ENCODE assay signal across 22 cellular contexts in genomic region chr19:2638417-2638940, GRCh38.
DNase-seq lines count a peak whose midpoint lies in the region; ATAC-seq, FAIRE-seq and TF ChIP-seq lines count a peak whose summit lies in the region.
"Had no signal": no experiment of that assay in that cellular context is flagged by ENCODE, and none has a peak within 500 bp of the region (broad histone marks: within the 10 kb centered on the region; RNA-seq: fewer than 3 reads in every experiment).

No MANE protein-coding gene starts in this region.

- TF ChIP-seq RAD21 in HepG2 (CRISPR knock-in tag; IDR thresholded peaks at IDR 0.05) = no peak

- CTCF ChIA-PET in HepG2 (lab: Yijun Ruan, JAX; ENCODE audit: low intra/inter-chr PET ratio, low total read pairs) = no interaction called here

- H3K4me1 Mint-ChIP-seq in stimulated activated effector memory CD8-positive, alpha-beta T cell treated with anti-CD3 and anti-CD28 coated beads, Interleukin-12 subunit alpha, Interleukin-12 subunit beta, amount 100 ng/mL, for 72 hours = peaks cover 17% of the 10 kb centered on the region

- in situ Hi-C loops in HepG2 (cut with HindIII; ENCODE audit: extremely low pct_ligation_motif_present, low pct_unique_long_range_greater_than_20kb) = no loop called here

- ATAC-seq in HepG2 = no peak
- ATAC-seq in right lobe of liver = no peak
- ATAC-seq in stimulated activated effector memory CD8-positive, alpha-beta T cell treated with anti-CD3 and anti-CD28 coated beads, Interleukin-12 subunit alpha, Interleukin-12 subunit beta, amount 100 ng/mL, for 72 hours = no peak
- ATAC-seq in HG03521 (IDR thresholded peaks at IDR 0.05; ENCODE audit: unreplicated experiment) = no peak
- ATAC-seq: HCT116 had no signal

- WGBS in HepG2 (ENCODE audit: low lambda C conversion rate) = 25% methylated on average over 3 of the region's 3 CpGs
- 54% methylated on average over 2 of the region's 3 CpGs for WGBS in right lobe of liver (ENCODE audit: insufficient coverage, low coverage, low lambda C conversion rate, missing lambda C conversion rate)

- POLR2A ChIA-PET in HepG2 (lab: Yijun Ruan, JAX) = interaction anchor here (1.9 kb wide), 1 partner anchor 162 kb away, joined by 7 read pairs; the partner anchor contains the start of gene GADD45B

- H3K4me3 ChIP-seq in HepG2 (replicated peaks in 1 of 3; ENCODE audit: insufficient read depth in 1 of 3, low read depth in 2 of 3, low read length in 3 of 3) (no peak overlapping the region), right lobe of liver (no peak overlapping the region), endocrine pancreas (ENCODE audit: control insufficient read depth, insufficient read depth, low read length) (no peak overlapping the region)
- H3K4me3 ChIP-seq: Peyer's patch, SJSA1 had no signal

- TF ChIP-seq EP300 in HepG2 (IDR thresholded peaks at IDR 0.05; ENCODE audit: low read depth in 2 of 2, low read length in 2 of 2) (no peak), HepG2 (CRISPR knock-in tag; IDR thresholded peaks at IDR 0.05; ENCODE audit: borderline replicate concordance) (no peak)

- H3K4me3 Mint-ChIP-seq in stimulated activated effector memory CD8-positive, alpha-beta T cell treated with anti-CD3 and anti-CD28 coated beads, Interleukin-12 subunit alpha, Interleukin-12 subunit beta, amount 100 ng/mL, for 72 hours = no peak overlapping the region

- no peak overlapping the region for H2AFZ ChIP-seq in HepG2 (ENCODE audit: low read length)

- no peaks in the 10 kb centered on the region for H3K36me3 ChIP-seq in HepG2 (replicated peaks in 1 of 2; ENCODE audit: control insufficient read depth in 1 of 2, insufficient read depth in 2 of 2, low read length in 2 of 2)
- no peaks in the 10 kb centered on the region for H3K36me3 ChIP-seq in right lobe of liver
- no peaks in the 10 kb centered on the region for H3K36me3 ChIP-seq in endocrine pancreas (ENCODE audit: control insufficient read depth, insufficient read depth, low read length)
- H3K36me3 ChIP-seq: Peyer's patch, SJSA1 had no signal

- BruUV-seq in HepG2 (replicated peaks; lab: Mats Ljungman, UMichigan) = no TSS peak

- H3K9me3 ChIP-seq in HepG2 (ENCODE audit: low read length) (no peaks in the 10 kb centered on the region), right lobe of liver (no peaks in the 10 kb centered on the region), endocrine pancreas (ENCODE audit: control insufficient read depth, low read length) (no peaks in the 10 kb centered on the region)
- H3K9me3 ChIP-seq: Peyer's patch, SJSA1 had no signal

- intact Hi-C loops in HepG2 (cut with micrococcal nuclease; ENCODE audit: unreplicated experiment) (no loop called here), right lobe of liver (cut with DNase I) (no loop called here)

- H3K9ac ChIP-seq in HepG2 (ENCODE audit: insufficient read depth, low read depth, low read length) (no peak overlapping the region), endocrine pancreas (ENCODE audit: control insufficient read depth, insufficient read depth, low read length) (peak overlapping the region; percentile 26)

- peaks cover 82% of the 10 kb centered on the region for H3K4me1 ChIP-seq in HepG2 (ENCODE audit: insufficient read depth, low read length)
- H3K4me1 ChIP-seq in right lobe of liver = peaks cover 0 to 33% (median 12%) of the 10 kb centered on the region in 4 donors
- H3K4me1 ChIP-seq in endocrine pancreas (ENCODE audit: control insufficient read depth, insufficient read depth, low read length) = no peaks in the 10 kb centered on the region

- TF ChIP-seq POLR2A in HepG2 (IDR thresholded peaks at IDR 0.05; ENCODE audit: insufficient read depth in 1 of 2, low read depth in 2 of 2, low read length in 2 of 2) (no peak), right lobe of liver (IDR thresholded peaks at IDR 0.05) (no peak)

- H3K27me3 ChIP-seq in HepG2 (ENCODE audit: control insufficient read depth in 1 of 2, insufficient read depth in 2 of 2, low read length in 2 of 2) = no peaks in the 10 kb centered on the region; a peak in 1 of 5 replicates
- no peaks in the 10 kb centered on the region for H3K27me3 ChIP-seq in right lobe of liver
- no peaks in the 10 kb centered on the region for H3K27me3 ChIP-seq in endocrine pancreas (ENCODE audit: control insufficient read depth, insufficient read depth, low read length)
- H3K27me3 ChIP-seq: Peyer's patch, SJSA1 had no signal

- H4K20me1 ChIP-seq in HepG2 (ENCODE audit: insufficient read depth, low read length) = 0 out of 2 replicates have a peak, but pooled peaks cover 2% of the 10 kb centered on the region

- H3K36me3 Mint-ChIP-seq in stimulated activated effector memory CD8-positive, alpha-beta T cell treated with anti-CD3 and anti-CD28 coated beads, Interleukin-12 subunit alpha, Interleukin-12 subunit beta, amount 100 ng/mL, for 72 hours = no peaks in the 10 kb centered on the region

- H3K4me2 ChIP-seq in HepG2 (ENCODE audit: low read depth, low read length) = peak overlapping the region; percentile 57

- H3K27ac ChIP-seq in HepG2 (ENCODE audit: extremely low read length, insufficient read depth, low read length) (no peak overlapping the region), right lobe of liver (no peak overlapping the region)
- H3K27ac ChIP-seq: SJSA1 had no signal

- H3K79me2 ChIP-seq in HepG2 (ENCODE audit: insufficient read depth, low read length) = no peaks in the 10 kb centered on the region

- no peaks in the 10 kb centered on the region for H3K9me3 Mint-ChIP-seq in stimulated activated effector memory CD8-positive, alpha-beta T cell treated with anti-CD3 and anti-CD28 coated beads, Interleukin-12 subunit alpha, Interleukin-12 subunit beta, amount 100 ng/mL, for 72 hours
- H3K9me3 Mint-ChIP-seq: IgD-negative memory B cell had no signal

- no peak for DNase-seq in HepG2 (ENCODE audit: low spot score)
- no peak for DNase-seq in right lobe of liver
- DNase-seq in stimulated activated effector memory CD8-positive, alpha-beta T cell treated with anti-CD3 and anti-CD28 coated beads, Interleukin-12 subunit alpha, Interleukin-12 subunit beta, amount 100 ng/mL, for 72 hours (ENCODE audit: low spot score in 2 of 2) = no peak
- no peak for DNase-seq in effector CD8-positive, alpha-beta T cell (lab: John Stamatoyannopoulos, UW)
- no peak for DNase-seq in AG08395 (ENCODE audit: low spot score)
- DNase-seq: 8988T; EL; GF-D8; GOT3; Karpas-422; NCI-H1105 treated with DMSO at 0.1 percent for 48 hours; NCI-H2029 treated with DMSO at 0.1 percent for 48 hours; NCI-H345; NCI-H524; NCI-H774; NK-92 treated with Interleukin-12 subunit alpha and Interleukin-12 subunit beta, amount 100 ng/mL, for 24 hours; Peyer's patch had no signal

- TF ChIP-seq CTCF in HepG2 (CRISPR knock-in tag; IDR thresholded peaks at IDR 0.05) = no peak
- TF ChIP-seq CTCF in right lobe of liver (IDR thresholded peaks at IDR 0.05) = no peak

- H3K27ac Mint-ChIP-seq in stimulated activated effector memory CD8-positive, alpha-beta T cell treated with anti-CD3 and anti-CD28 coated beads, Interleukin-12 subunit alpha, Interleukin-12 subunit beta, amount 100 ng/mL, for 72 hours = peak overlapping the region; percentile 50

- no peak for FAIRE-seq in HepG2 (lab: Jason Lieb, UNC)

TF ChIP-seq in HepG2, 621 proteins besides CTCF, POLR2A, EP300 and RAD21 (continues in another document):
- TF ChIP-seq PAX8 (CRISPR knock-in tag; IDR thresholded peaks at IDR 0.05; ENCODE audit: borderline replicate concordance) (no peak), ZBTB7B (CRISPR knock-in tag; IDR thresholded peaks at IDR 0.05) (no peak), ZSCAN25 (CRISPR knock-in tag; IDR thresholded peaks at IDR 0.05) (peak; percentile 63; the same call in 1 of the 2 replicates), HMG20A (CRISPR knock-in tag; IDR thresholded peaks at IDR 0.05; ENCODE audit: borderline replicate concordance) (no peak), ZMAT3 (CRISPR knock-in tag; conservative IDR thresholded peaks at IDR 0.05) (no peak), PCBP2 (optimal IDR thresholded peaks at IDR 0.05; ENCODE audit: low read depth, low read length, poor library complexity, severe bottlenecking) (peak; percentile 83), ERF (CRISPR knock-in tag; IDR thresholded peaks at IDR 0.05) (no peak), HNRNPK (IDR thresholded peaks at IDR 0.05; ENCODE audit: low read depth, low read length, poor library complexity, severe bottlenecking) (peak; percentile 91), ZC3H4 (CRISPR knock-in tag; IDR thresholded peaks at IDR 0.05; ENCODE audit: borderline replicate concordance) (no peak), NR2F2 (IDR thresholded peaks at IDR 0.05; ENCODE audit: borderline replicate concordance, low read depth) (0 out of 2 replicates have a peak, but pooled peaks have one; percentile 2), ZSCAN12 (CRISPR knock-in tag; IDR thresholded peaks at IDR 0.05) (no peak), NFATC3 (CRISPR knock-in tag; IDR thresholded peaks at IDR 0.05) (no peak), ATF1 (CRISPR knock-in tag; IDR thresholded peaks at IDR 0.05) (no peak), ZNF17 (CRISPR knock-in tag; IDR thresholded peaks at IDR 0.05) (no peak)
- TF ChIP-seq, protein P1, sequence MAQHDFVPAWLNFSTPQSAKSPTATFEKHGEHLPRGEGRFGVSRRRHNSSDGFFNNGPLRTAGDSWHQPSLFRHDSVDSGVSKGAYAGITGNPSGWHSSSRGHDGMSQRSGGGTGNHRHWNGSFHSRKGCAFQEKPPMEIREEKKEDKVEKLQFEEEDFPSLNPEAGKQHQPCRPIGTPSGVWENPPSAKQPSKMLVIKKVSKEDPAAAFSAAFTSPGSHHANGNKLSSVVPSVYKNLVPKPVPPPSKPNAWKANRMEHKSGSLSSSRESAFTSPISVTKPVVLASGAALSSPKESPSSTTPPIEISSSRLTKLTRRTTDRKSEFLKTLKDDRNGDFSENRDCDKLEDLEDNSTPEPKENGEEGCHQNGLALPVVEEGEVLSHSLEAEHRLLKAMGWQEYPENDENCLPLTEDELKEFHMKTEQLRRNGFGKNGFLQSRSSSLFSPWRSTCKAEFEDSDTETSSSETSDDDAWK (CRISPR knock-in tag; IDR thresholded peaks at IDR 0.05) = no peak
- TF ChIP-seq, protein P2, sequence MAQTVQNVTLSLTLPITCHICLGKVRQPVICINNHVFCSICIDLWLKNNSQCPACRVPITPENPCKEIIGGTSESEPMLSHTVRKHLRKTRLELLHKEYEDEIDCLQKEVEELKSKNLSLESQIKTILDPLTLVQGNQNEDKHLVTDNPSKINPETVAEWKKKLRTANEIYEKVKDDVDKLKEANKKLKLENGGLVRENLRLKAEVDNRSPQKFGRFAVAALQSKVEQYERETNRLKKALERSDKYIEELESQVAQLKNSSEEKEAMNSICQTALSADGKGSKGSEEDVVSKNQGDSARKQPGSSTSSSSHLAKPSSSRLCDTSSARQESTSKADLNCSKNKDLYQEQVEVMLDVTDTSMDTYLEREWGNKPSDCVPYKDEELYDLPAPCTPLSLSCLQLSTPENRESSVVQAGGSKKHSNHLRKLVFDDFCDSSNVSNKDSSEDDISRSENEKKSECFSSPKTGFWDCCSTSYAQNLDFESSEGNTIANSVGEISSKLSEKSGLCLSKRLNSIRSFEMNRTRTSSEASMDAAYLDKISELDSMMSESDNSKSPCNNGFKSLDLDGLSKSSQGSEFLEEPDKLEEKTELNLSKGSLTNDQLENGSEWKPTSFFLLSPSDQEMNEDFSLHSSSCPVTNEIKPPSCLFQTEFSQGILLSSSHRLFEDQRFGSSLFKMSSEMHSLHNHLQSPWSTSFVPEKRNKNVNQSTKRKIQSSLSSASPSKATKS (CRISPR knock-in tag; IDR thresholded peaks at IDR 0.05) = no peak
